In genomic region chr22:43393132-43393844, GRCh38 we compare ENCODE assay signal across 12 cellular contexts. TPM values are rescaled to one million over a fixed set of nuclear protein-coding genes. Genes with fewer than 3 reads are reported as not detected.
"Had no signal": no experiment of that assay in that cellular context is flagged by ENCODE, and none has a peak within 500 bp of the region (broad histone marks: within the 10 kb centered on the region; RNA-seq: fewer than 3 reads in every experiment).

No MANE protein-coding gene starts in this region.

- H3K36me3 Mint-ChIP-seq: activated naive CD8-positive, alpha-beta T cell treated with anti-CD3 and anti-CD28 coated beads for 36 hours; immature natural killer cell had no signal

- DNase-seq: activated B cell treated with CpG ODN at 0.5 μM for 24 hours; activated CD4-positive, alpha-beta T cell treated with anti-CD3 and anti-CD28 coated beads, Interleukin-2, amount 10 ng/mL, durations not matched to agents 24 days and 14 days; activated CD8-positive, alpha-beta memory T cell treated with anti-CD3 and anti-CD28 coated beads for 24 hours; activated naive CD8-positive, alpha-beta T cell treated with anti-CD3 and anti-CD28 coated beads for 36 hours; brain microvascular endothelial cell; dermis blood vessel endothelial cell; hypothalamus; immature natural killer cell; small intestine; T-helper 1 cell had no signal

- H3K4me3 Mint-ChIP-seq: activated B cell treated with CpG ODN at 0.5 μM for 24 hours; activated CD4-positive, alpha-beta T cell treated with anti-CD3 and anti-CD28 coated beads, Interleukin-2, amount 10 ng/mL, durations not matched to agents 24 days and 14 days; activated naive CD8-positive, alpha-beta T cell treated with anti-CD3 and anti-CD28 coated beads for 36 hours; immature natural killer cell had no signal

- H3K4me1 Mint-ChIP-seq: activated B cell treated with CpG ODN at 0.5 μM for 24 hours; activated CD4-positive, alpha-beta T cell treated with anti-CD3 and anti-CD28 coated beads, Interleukin-2, amount 10 ng/mL, durations not matched to agents 24 days and 14 days; activated naive CD8-positive, alpha-beta T cell treated with anti-CD3 and anti-CD28 coated beads for 36 hours; immature natural killer cell; nephron had no signal

- H3K9me3 Mint-ChIP-seq: activated B cell treated with CpG ODN at 0.5 μM for 24 hours; activated CD4-positive, alpha-beta T cell treated with anti-CD3 and anti-CD28 coated beads, Interleukin-2, amount 10 ng/mL, durations not matched to agents 24 days and 14 days; activated naive CD8-positive, alpha-beta T cell treated with anti-CD3 and anti-CD28 coated beads for 36 hours; immature natural killer cell had no signal

- H3K27ac Mint-ChIP-seq: activated B cell treated with CpG ODN at 0.5 μM for 24 hours; activated CD4-positive, alpha-beta T cell treated with anti-CD3 and anti-CD28 coated beads, Interleukin-2, amount 10 ng/mL, durations not matched to agents 24 days and 14 days; activated naive CD8-positive, alpha-beta T cell treated with anti-CD3 and anti-CD28 coated beads for 36 hours; immature natural killer cell had no signal

RNA-seq across cellular contexts. Expression of gene MPPED1, which starts 18.5 kb away (rescaled TPM):
- total RNA-seq: activated B cell treated with CpG ODN at 0.5 μM for 24 hours; activated CD4-positive, alpha-beta T cell treated with anti-CD3 and anti-CD28 coated beads, Interleukin-2, amount 10 ng/mL, durations not matched to agents 24 days and 14 days; activated naive CD8-positive, alpha-beta T cell treated with anti-CD3 and anti-CD28 coated beads for 36 hours; dermis blood vessel endothelial cell; mucosa of gallbladder had no signal

RNA-seq across cellular contexts. Expression of gene SCUBE1, which starts 50.1 kb away (rescaled TPM):
- total RNA-seq: activated B cell treated with CpG ODN at 0.5 μM for 24 hours; activated CD4-positive, alpha-beta T cell treated with anti-CD3 and anti-CD28 coated beads, Interleukin-2, amount 10 ng/mL, durations not matched to agents 24 days and 14 days; dermis blood vessel endothelial cell had no signal
